Comparison of ENCODE assay signal across 19 cellular contexts in the genomic region with DNA sequence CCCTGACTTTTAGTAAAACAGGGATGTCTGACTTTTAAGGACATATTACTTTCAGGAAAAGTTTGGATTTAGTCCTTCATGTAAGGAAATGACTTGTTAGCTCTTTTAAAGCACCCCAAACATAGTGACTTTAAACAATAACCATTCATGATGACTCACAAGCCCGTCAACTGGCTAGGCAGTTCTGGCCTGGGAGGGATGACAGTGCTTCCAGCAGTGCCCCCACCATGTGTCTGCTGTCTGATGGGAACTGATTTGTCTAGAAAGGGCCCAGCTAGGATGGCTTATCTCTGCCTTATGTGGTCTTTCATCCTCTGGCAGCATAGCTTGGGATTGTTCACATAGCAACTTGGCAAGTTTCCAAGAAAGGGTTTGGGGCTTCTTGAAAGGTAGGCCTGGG.
DNase-seq lines count a peak whose midpoint lies in the region; ATAC-seq and TF ChIP-seq lines count a peak whose summit lies in the region.
"Had no signal": no experiment of that assay in that cellular context is flagged by ENCODE, and none has a peak within 500 bp of the region (broad histone marks: within the 10 kb centered on the region; RNA-seq: fewer than 3 reads in every experiment).

No MANE protein-coding gene starts in this region.

- H2AFZ ChIP-seq in GM23248 (no peak overlapping the region), PC-3 (ENCODE audit: low read length) (no peak overlapping the region)

- H3K4me1 ChIP-seq in GM23248 (ENCODE audit: insufficient read depth) = 0 out of 2 replicates have a peak, but pooled peaks cover 3% of the 10 kb centered on the region
- no peaks in the 10 kb centered on the region for H3K4me1 ChIP-seq in PC-3 (ENCODE audit: insufficient read depth, low read length)
- H3K4me1 ChIP-seq in foreskin keratinocyte = no peaks in the 10 kb centered on the region
- H3K4me1 ChIP-seq: BE2C, Caco-2, transverse colon had no signal

- H3K4me3 Mint-ChIP-seq in activated CD8-positive, alpha-beta T cell treated with anti-CD3 and anti-CD28 coated beads, Interleukin-2, amount 10 ng/mL, durations not matched to agents 7 days and 5 days = no peak overlapping the region
- H3K4me3 Mint-ChIP-seq: activated CD4-positive, alpha-beta T cell treated with anti-CD3 and anti-CD28 coated beads, Interleukin-2, amount 10 ng/mL, durations not matched to agents 7 days and 5 days had no signal

- in situ Hi-C loops in GM23248 (cut with MboI) = no loop called here

- intact Hi-C loops in PC-3 (cut with micrococcal nuclease) = no loop called here

- H3K36me3 ChIP-seq in GM23248 (ENCODE audit: low read depth) = no peaks in the 10 kb centered on the region
- no peaks in the 10 kb centered on the region for H3K36me3 ChIP-seq in PC-3 (ENCODE audit: low read depth, low read length)
- H3K36me3 ChIP-seq: BE2C, lower lobe of right lung, transverse colon had no signal

- H3K9ac ChIP-seq in GM23248 = no peak overlapping the region
- no peak overlapping the region for H3K9ac ChIP-seq in PC-3 (ENCODE audit: low read length)

- no peaks in the 10 kb centered on the region for H3K9me3 Mint-ChIP-seq in activated CD8-positive, alpha-beta T cell treated with anti-CD3 and anti-CD28 coated beads, Interleukin-2, amount 10 ng/mL, durations not matched to agents 7 days and 5 days (ENCODE audit: insufficient read depth)

- H3K27me3 ChIP-seq in GM23248 (replicated peaks; ENCODE audit: insufficient read depth) = peaks cover 13% of the 10 kb centered on the region; the same call in 1 of the 2 replicates
- H3K27me3 ChIP-seq in PC-3 (ENCODE audit: low read length) = no peaks in the 10 kb centered on the region
- no peaks in the 10 kb centered on the region for H3K27me3 ChIP-seq in foreskin keratinocyte
- H3K27me3 ChIP-seq: BE2C, transverse colon had no signal

- H3K4me2 ChIP-seq in GM23248 (ENCODE audit: unreplicated experiment) (no peak overlapping the region), PC-3 (ENCODE audit: low read length) (no peak overlapping the region)

- no peaks in the 10 kb centered on the region for H3K4me1 Mint-ChIP-seq in activated CD8-positive, alpha-beta T cell treated with anti-CD3 and anti-CD28 coated beads, Interleukin-2, amount 10 ng/mL, durations not matched to agents 7 days and 5 days (ENCODE audit: low read depth)
- H3K4me1 Mint-ChIP-seq: activated CD4-positive, alpha-beta T cell treated with anti-CD3 and anti-CD28 coated beads, Interleukin-2, amount 10 ng/mL, durations not matched to agents 7 days and 5 days had no signal

- no peaks in the 10 kb centered on the region for H3K27me3 Mint-ChIP-seq in activated CD8-positive, alpha-beta T cell treated with anti-CD3 and anti-CD28 coated beads, Interleukin-2, amount 10 ng/mL, durations not matched to agents 7 days and 5 days (ENCODE audit: low read depth)
- H3K27me3 Mint-ChIP-seq: activated CD4-positive, alpha-beta T cell treated with anti-CD3 and anti-CD28 coated beads, Interleukin-2, amount 10 ng/mL, durations not matched to agents 7 days and 5 days had no signal

- no TSS peak for BruUV-seq in PC-3 (replicated peaks; lab: Mats Ljungman, UMichigan)

- TF ChIP-seq CTCF in AG10803 (conservative IDR thresholded peaks at IDR 0.05; ENCODE audit: low read length) = no peak
- TF ChIP-seq CTCF in PC-3 (conservative IDR thresholded peaks at IDR 0.05; ENCODE audit: low read depth, low read length) = no peak
- TF ChIP-seq CTCF in foreskin keratinocyte (conservative IDR thresholded peaks at IDR 0.05) = no peak

- H3K27ac ChIP-seq in GM23248 (no peak overlapping the region), PC-3 (ENCODE audit: low read length) (no peak overlapping the region), foreskin keratinocyte (no peak overlapping the region)
- H3K27ac ChIP-seq: lower lobe of right lung, transverse colon had no signal

- H4K20me1 ChIP-seq in GM23248 (ENCODE audit: insufficient read depth) (no peaks in the 10 kb centered on the region), PC-3 (ENCODE audit: low read length) (no peaks in the 10 kb centered on the region)

- DNase-seq in AG10803 (ENCODE audit: low read depth) = peak; percentile 12
- peak; percentile 70 for DNase-seq in GM23248
- peak; percentile 1 for DNase-seq in PC-3
- peak; percentile 2 to 11 for DNase-seq in foreskin keratinocyte
- no peak for DNase-seq in activated CD8-positive, alpha-beta T cell treated with anti-CD3 and anti-CD28 coated beads, Interleukin-2, amount 10 ng/mL, durations not matched to agents 7 days and 5 days
- DNase-seq: activated CD4-positive, alpha-beta T cell treated with anti-CD3 and anti-CD28 coated beads, Interleukin-2, amount 10 ng/mL, durations not matched to agents 7 days and 5 days; BE2C; Caco-2; cortex of kidney; KBM-7; lower lobe of right lung; MV-4-11; NCI-H2081; NCI-H69; SIG-M5; stimulated activated naive CD4-positive, alpha-beta T cell treated with Interleukin-2 at 50 U/mL for 16 hours; transverse colon had no signal

- H3K9me3 ChIP-seq in GM23248 (ENCODE audit: low read depth) (no peaks in the 10 kb centered on the region), PC-3 (ENCODE audit: low read length) (peaks cover 15% of the 10 kb centered on the region; the same call in 1 of the 2 replicates)
- H3K9me3 ChIP-seq: BE2C, Caco-2 had no signal

- H3K9me2 ChIP-seq in GM23248 (ENCODE audit: insufficient read depth) (no peaks in the 10 kb centered on the region), PC-3 (replicated peaks; ENCODE audit: low read length) (no peaks in the 10 kb centered on the region)

- WGBS in GM23248 (ENCODE audit: low coverage in 1 of 2, low lambda C conversion rate in 2 of 2, missing lambda C conversion rate in 2 of 2), 2 experiments = 0 to 3% methylated on average over 1 of the region's 1 CpG

- no peaks in the 10 kb centered on the region for H3K36me3 Mint-ChIP-seq in activated CD8-positive, alpha-beta T cell treated with anti-CD3 and anti-CD28 coated beads, Interleukin-2, amount 10 ng/mL, durations not matched to agents 7 days and 5 days (ENCODE audit: low read depth)

- no peak overlapping the region for H3K4me3 ChIP-seq in AG10803 (ENCODE audit: low read length)
- H3K4me3 ChIP-seq in GM23248 = no peak overlapping the region
- no peak overlapping the region for H3K4me3 ChIP-seq in PC-3 (ENCODE audit: low read length)
- H3K4me3 ChIP-seq: lower lobe of right lung, transverse colon had no signal

- H3K79me2 ChIP-seq in GM23248 (ENCODE audit: insufficient read depth) = no peaks in the 10 kb centered on the region
- no peaks in the 10 kb centered on the region for H3K79me2 ChIP-seq in PC-3 (ENCODE audit: low read length)

- H3K27ac Mint-ChIP-seq in activated CD8-positive, alpha-beta T cell treated with anti-CD3 and anti-CD28 coated beads, Interleukin-2, amount 10 ng/mL, durations not matched to agents 7 days and 5 days = no peak overlapping the region
- H3K27ac Mint-ChIP-seq: activated CD4-positive, alpha-beta T cell treated with anti-CD3 and anti-CD28 coated beads, Interleukin-2, amount 10 ng/mL, durations not matched to agents 7 days and 5 days had no signal

- CTCF ChIA-PET in PC-3 (lab: Charles Lee) = no interaction called here
- CTCF ChIA-PET in activated CD8-positive, alpha-beta T cell treated with anti-CD3 and anti-CD28 coated beads, Interleukin-2, amount 10 ng/mL, durations not matched to agents 7 days and 5 days (lab: Charles Lee) = no interaction called here

- ATAC-seq in PC-3 (no peak), foreskin keratinocyte (peak; percentile 90), HG02571 (IDR thresholded peaks at IDR 0.05; ENCODE audit: unreplicated experiment) (no peak), HG02642 (IDR thresholded peaks at IDR 0.05; ENCODE audit: poor library complexity, unreplicated experiment) (no peak)
- ATAC-seq in activated CD8-positive, alpha-beta T cell treated with anti-CD3 and anti-CD28 coated beads, Interleukin-2, amount 10 ng/mL, durations not matched to agents 7 days and 5 days = no peak
- ATAC-seq: lower lobe of right lung had no signal

- H3F3A ChIP-seq in GM23248 (ENCODE audit: insufficient read depth) (0 out of 2 replicates have a peak, but pooled peaks cover 5% of the 10 kb centered on the region), PC-3 (ENCODE audit: low read length, unreplicated experiment) (no peaks in the 10 kb centered on the region)

- POLR2A ChIA-PET in PC-3 (lab: Charles Lee; ENCODE audit: unreplicated experiment) = no interaction called here
- POLR2A ChIA-PET in activated CD8-positive, alpha-beta T cell treated with anti-CD3 and anti-CD28 coated beads, Interleukin-2, amount 10 ng/mL, durations not matched to agents 7 days and 5 days (lab: Charles Lee) = no interaction called here
